Comparison of ENCODE assay signal across 23 cellular contexts in genomic region chr7:57344957-57345356, GRCh38.
DNase-seq lines count a peak whose midpoint lies in the region; ATAC-seq and TF ChIP-seq lines count a peak whose summit lies in the region.
"Had no signal": no experiment of that assay in that cellular context is flagged by ENCODE, and none has a peak within 500 bp of the region (broad histone marks: within the 10 kb centered on the region; RNA-seq: fewer than 3 reads in every experiment).

No MANE protein-coding gene starts in this region.

- no peak for ATAC-seq in heart right ventricle
- no peak for ATAC-seq in Right ventricle myocardium inferior
- no peak for ATAC-seq in right cardiac atrium
- ATAC-seq in Right ventricle myocardium superior (ENCODE audit: poor library complexity): no peak
- ATAC-seq: A549, GM12878, GM23338, HCT116 had no signal

- peak in 1 of 2 donors; percentile 10 for TF ChIP-seq POLR2A in adrenal gland (IDR thresholded peaks at IDR 0.05)

- H3K27ac ChIP-seq in heart right ventricle: peak overlapping the region in 9 of 10 donors; percentile 66 to 86 (median 81)
- H3K27ac ChIP-seq in right cardiac atrium (ENCODE audit: low read length): peak overlapping the region; percentile 95
- H3K27ac ChIP-seq in adrenal gland: peak overlapping the region in 4 of 5 donors; percentile 77 to 90 (median 82)
- H3K27ac ChIP-seq in skeletal muscle tissue (ENCODE audit: low read depth, low read length): peak overlapping the region; percentile 87
- H3K27ac ChIP-seq: A549; BLaER1 treated with 17β-estradiol and CSF1 and Interleukin-3, amounts not matched to agents 10 nM and 100 nM had no signal

- intact Hi-C loops in heart right ventricle (cut with DNase I): no loop called here
- intact Hi-C loops in Right ventricle myocardium inferior (cut with DNase I): loop anchor here (10.0 kb wide), 1 partner anchor 1380 kb away; the partner anchor contains the start of gene NIPSNAP2
- intact Hi-C loops in right cardiac atrium (cut with DNase I): no loop called here
- intact Hi-C loops in Right ventricle myocardium superior (cut with DNase I): no loop called here
- intact Hi-C loops in adrenal gland (cut with DNase I): no loop called here

- WGBS in heart right ventricle, 2 donors: 64 to 66% methylated on average over 4 of the region's 4 CpGs
- 73% methylated on average over 4 of the region's 4 CpGs for WGBS in right cardiac atrium
- 28 to 48% (median 42%) methylated on average over 4 of the region's 4 CpGs for whole genome bisulfite sequencing in adrenal gland, 4 donors

- DNase-seq in heart right ventricle (no peak), Right ventricle myocardium inferior (ENCODE audit: missing footprints) (no peak), right cardiac atrium (no peak), Right ventricle myocardium superior (no peak), adrenal gland (peak in 5 of 7 donors; percentile 25 to 62 (median 42)), NCI-H82 (lab: John Stamatoyannopoulos, UW) (no peak)
- DNase-seq: 8988T; ACHN; AML-193; BE2C; CD4-positive, alpha-beta T cell; CD8-positive, alpha-beta memory T cell; DMS 273 treated with DMSO at 0.1 percent for 48 hours; DMS79; EL; GDM1; H9 had no signal

- peaks cover 0 to 24% (median 4%) of the 10 kb centered on the region in 9 donors for H3K4me1 ChIP-seq in heart right ventricle
- peaks cover 2% of the 10 kb centered on the region for H3K4me1 ChIP-seq in right cardiac atrium (ENCODE audit: control insufficient read depth, insufficient read depth, low read length)
- H3K4me1 ChIP-seq in adrenal gland (replicated peaks in 1 of 2): peaks cover 2 to 22% of the 10 kb centered on the region in 2 donors
- peaks cover 3 to 15% (median 4%) of the 10 kb centered on the region in 3 donors for H3K4me1 ChIP-seq in skeletal muscle tissue (ENCODE audit: control insufficient read depth in 3 of 3, insufficient read depth in 3 of 3, low read length in 3 of 3)
- H3K4me1 ChIP-seq: A549; BE2C; BLaER1 treated with 17β-estradiol and CSF1 and Interleukin-3, amounts not matched to agents 10 nM and 100 nM had no signal

- H3K4me3 ChIP-seq in heart right ventricle (no peak overlapping the region), right cardiac atrium (ENCODE audit: low read length) (no peak overlapping the region), adrenal gland (no peak overlapping the region), skeletal muscle tissue (ENCODE audit: low read length in 3 of 3) (no peak overlapping the region)
- H3K4me3 ChIP-seq: A549; BLaER1 treated with 17β-estradiol and CSF1 and Interleukin-3, amounts not matched to agents 10 nM and 100 nM; GM12878; GM23338 had no signal

- H3K9me3 ChIP-seq in heart right ventricle (peaks cover 0 to 35% (median 0%) of the 10 kb centered on the region in 11 donors), right cardiac atrium (ENCODE audit: control insufficient read depth, low read length) (no peaks in the 10 kb centered on the region), adrenal gland (replicated peaks in 1 of 3) (no peaks in the 10 kb centered on the region), skeletal muscle tissue (ENCODE audit: control insufficient read depth in 3 of 3, low read length in 3 of 3) (peaks cover 2 to 3% (median 2%) of the 10 kb centered on the region in 3 donors)
- H3K9me3 ChIP-seq: BE2C had no signal

- H3K27me3 ChIP-seq in heart right ventricle: no peaks in the 10 kb centered on the region
- H3K27me3 ChIP-seq in right cardiac atrium (ENCODE audit: control insufficient read depth, insufficient read depth): no peaks in the 10 kb centered on the region
- H3K27me3 ChIP-seq in adrenal gland: no peaks in the 10 kb centered on the region
- no peaks in the 10 kb centered on the region for H3K27me3 ChIP-seq in skeletal muscle tissue (ENCODE audit: control insufficient read depth in 3 of 3, insufficient read depth in 3 of 3, low read length in 3 of 3)
- H3K27me3 ChIP-seq: BE2C; BLaER1 treated with 17β-estradiol and CSF1 and Interleukin-3, amounts not matched to agents 10 nM and 100 nM had no signal

- no peak for TF ChIP-seq CTCF in heart right ventricle (IDR thresholded peaks at IDR 0.05)
- no peak for TF ChIP-seq CTCF in adrenal gland (IDR thresholded peaks at IDR 0.05)

- H3K9ac ChIP-seq in skeletal muscle tissue (ENCODE audit: low read depth in 1 of 3, low read length in 3 of 3): peak overlapping the region in 1 of 3 donors; percentile 60
- H3K9ac ChIP-seq: BLaER1 treated with 17β-estradiol and CSF1 and Interleukin-3, amounts not matched to agents 10 nM and 100 nM had no signal

- no peaks in the 10 kb centered on the region for H3K36me3 ChIP-seq in heart right ventricle
- H3K36me3 ChIP-seq in adrenal gland (replicated peaks in 1 of 2): no peaks in the 10 kb centered on the region
- no peaks in the 10 kb centered on the region for H3K36me3 ChIP-seq in skeletal muscle tissue (ENCODE audit: control insufficient read depth in 3 of 3, insufficient read depth in 3 of 3, low read length in 3 of 3)
- H3K36me3 ChIP-seq: BE2C; BLaER1 treated with 17β-estradiol and CSF1 and Interleukin-3, amounts not matched to agents 10 nM and 100 nM had no signal

Comparison
In these comparisons a context has a peak if more than half of its experiments do, and no peak if none do; other contexts are left out.
1. DNase-seq: peak in adrenal gland (5 of 7); none in heart right ventricle (0 of 2), Right ventricle myocardium inferior (single experiment), right cardiac atrium (0 of 3), Right ventricle myocardium superior (single experiment) and NCI-H82 (single experiment).
2. Peak in every context shown above with its lines, with median percentiles within 50 percentile points of each other: H3K27ac ChIP-seq.